ENCODE assay signal across 11 cellular contexts in genomic region chr1:26109229-26110164, GRCh38. TPM values are rescaled to one million over a fixed set of nuclear protein-coding genes. Genes with fewer than 3 reads are reported as not detected.
DNase-seq lines count a peak whose midpoint lies in the region; ATAC-seq and TF ChIP-seq lines count a peak whose summit lies in the region.
"Had no signal": no experiment of that assay in that cellular context is flagged by ENCODE, and none has a peak within 500 bp of the region (broad histone marks: within the 10 kb centered on the region; RNA-seq: fewer than 3 reads in every experiment).

No MANE protein-coding gene starts in this region.

- peak overlapping the region; percentile 91 for H3K27ac Mint-ChIP-seq in T-helper 2 cell treated with Interferon-gamma antibody and Interleukin-4, amounts not matched to agents 5 μg/mL and 100 μg/mL, for 36 hours
- peak overlapping the region; percentile 97 to 99 (median 98) for H3K27ac Mint-ChIP-seq in brain
- no peak overlapping the region for H3K27ac Mint-ChIP-seq in neural crest cell (ENCODE audit: unreplicated experiment)

- H3K27ac ChIP-seq in MM.1S (ENCODE audit: low read length) (no peak overlapping the region), thyroid gland (no peak overlapping the region)

- 92 to 99% methylated on average over 5 of the region's 5 CpGs for whole genome bisulfite sequencing in thyroid gland, 2 donors

- H3K9me3 Mint-ChIP-seq in T-helper 2 cell treated with Interferon-gamma antibody and Interleukin-4, amounts not matched to agents 5 μg/mL and 100 μg/mL, for 36 hours = no peaks in the 10 kb centered on the region
- H3K9me3 Mint-ChIP-seq in brain = peaks cover 0 to 4% (median 0%) of the 10 kb centered on the region in 5 experiments
- H3K9me3 Mint-ChIP-seq in neural crest cell = no peaks in the 10 kb centered on the region

- peaks cover 35% of the 10 kb centered on the region for H3K4me1 Mint-ChIP-seq in T-helper 2 cell treated with Interferon-gamma antibody and Interleukin-4, amounts not matched to agents 5 μg/mL and 100 μg/mL, for 36 hours (ENCODE audit: low read depth)
- H3K4me1 Mint-ChIP-seq in brain (peaks cover 44% of the 10 kb centered on the region), neural crest cell (peaks cover 36% of the 10 kb centered on the region)

- TF ChIP-seq POLR2A in thyroid gland (IDR thresholded peaks at IDR 0.05) = no peak

- H3K9me3 ChIP-seq in MM.1S (replicated peaks; ENCODE audit: insufficient read depth, low read length) = no peaks in the 10 kb centered on the region
- H3K9me3 ChIP-seq in thyroid gland = no peaks in the 10 kb centered on the region

- no peak for ATAC-seq in GM21723 (IDR thresholded peaks at IDR 0.05; ENCODE audit: unreplicated experiment)

- H3K4me1 ChIP-seq in MM.1S (ENCODE audit: low read length) = peaks cover 20% of the 10 kb centered on the region
- H3K4me1 ChIP-seq in thyroid gland = peaks cover 23 to 28% of the 10 kb centered on the region in 2 donors

- H3K27me3 ChIP-seq in MM.1S (replicated peaks; ENCODE audit: insufficient read depth, low read length) = no peaks in the 10 kb centered on the region
- H3K27me3 ChIP-seq in thyroid gland = no peaks in the 10 kb centered on the region

- no peaks in the 10 kb centered on the region for H3K27me3 Mint-ChIP-seq in T-helper 2 cell treated with Interferon-gamma antibody and Interleukin-4, amounts not matched to agents 5 μg/mL and 100 μg/mL, for 36 hours (ENCODE audit: low read depth)
- H3K27me3 Mint-ChIP-seq in brain (peaks cover 11% of the 10 kb centered on the region), neural crest cell (ENCODE audit: low read depth) (no peaks in the 10 kb centered on the region)

- peaks cover 24% of the 10 kb centered on the region for H3K79me2 ChIP-seq in MM.1S (ENCODE audit: low read length)

- H3K9ac ChIP-seq in MM.1S (ENCODE audit: low read length) = no peak overlapping the region

- intact Hi-C loops in thyroid gland (cut with DNase I) = loop anchor here (5.0 to 10.0 kb wide), 2 partner anchors 53 to 75 kb away; no protein-coding TSS in a partner anchor

- DNase-seq in T-helper 2 cell treated with Interferon-gamma antibody and Interleukin-4, amounts not matched to agents 5 μg/mL and 100 μg/mL, for 36 hours (ENCODE audit: low spot score) = no peak
- no peak for DNase-seq in T-helper 2 cell
- no peak for DNase-seq in MM.1S
- DNase-seq in neural crest cell (ENCODE audit: low read depth, low spot score) = no peak
- no peak for DNase-seq in GOT3 (lab: John Stamatoyannopoulos, UW)
- DNase-seq in thyroid gland = no peak
- DNase-seq: hippocampal formation; stimulated activated CD4-positive, alpha-beta T cell treated with anti-CD3 and anti-CD28 coated beads, Interleukin-12 subunit alpha, Interleukin-12 subunit beta, amount 100 ng/mL, for 4 hours; stimulated activated CD8-positive, alpha-beta memory T cell treated with anti-CD3 and anti-CD28 coated beads, Interleukin-4, amount 100 ng/mL, for 48 hours had no signal

- H3K36me3 ChIP-seq in MM.1S (replicated peaks; ENCODE audit: insufficient read depth, low read length) (0 out of 2 replicates have a peak, but pooled peaks cover 1% of the 10 kb centered on the region), thyroid gland (no peaks in the 10 kb centered on the region)

- no peaks in the 10 kb centered on the region for H3K9me2 ChIP-seq in MM.1S (replicated peaks; ENCODE audit: insufficient read depth, low read length)

- H4K20me1 ChIP-seq in MM.1S (ENCODE audit: insufficient read depth, low read length) = no peaks in the 10 kb centered on the region

- peak overlapping the region; percentile 95 for H3K4me3 Mint-ChIP-seq in T-helper 2 cell treated with Interferon-gamma antibody and Interleukin-4, amounts not matched to agents 5 μg/mL and 100 μg/mL, for 36 hours
- H3K4me3 Mint-ChIP-seq in brain = peak overlapping the region; percentile 94 to 96 (median 95)
- peak overlapping the region; percentile 97 for H3K4me3 Mint-ChIP-seq in neural crest cell

- TF ChIP-seq CTCF in MM.1S (IDR thresholded peaks at IDR 0.05; ENCODE audit: low read length) = no peak
- TF ChIP-seq CTCF in brain (conservative IDR thresholded peaks at IDR 0.05) = no peak
- TF ChIP-seq CTCF in neural crest cell (conservative IDR thresholded peaks at IDR 0.05) = no peak
- no peak for TF ChIP-seq CTCF in thyroid gland (IDR thresholded peaks at IDR 0.05)

- H3K4me3 ChIP-seq in MM.1S (ENCODE audit: low read length) (no peak overlapping the region), thyroid gland (replicated peaks in 1 of 3) (no peak overlapping the region)

- H3K36me3 Mint-ChIP-seq in T-helper 2 cell treated with Interferon-gamma antibody and Interleukin-4, amounts not matched to agents 5 μg/mL and 100 μg/mL, for 36 hours (ENCODE audit: low read depth) = peaks cover 13% of the 10 kb centered on the region
- H3K36me3 Mint-ChIP-seq in brain (peaks cover 6% of the 10 kb centered on the region), neural crest cell (ENCODE audit: low read depth) (no peaks in the 10 kb centered on the region)

- no peak overlapping the region; the same call in 1 of the 2 replicates for H2AFZ ChIP-seq in MM.1S (ENCODE audit: low read length)

- H3K4me2 ChIP-seq in MM.1S (ENCODE audit: low read depth, low read length) = peak overlapping the region; percentile 91; the same call in 1 of the 2 replicates

- H3F3A ChIP-seq in MM.1S (ENCODE audit: insufficient read depth, low read length) = peaks cover 25% of the 10 kb centered on the region

RNA-seq across cellular contexts. Expression of gene PDIK1L, which starts 2.1 kb away (rescaled TPM):
- polyA plus RNA-seq in brain (ENCODE audit: insufficient read depth, low read depth, low replicate concordance) = 3.7 TPM
- total RNA-seq in neural crest cell = 22.8 and 23.8 TPM in 2 replicates
- total RNA-seq in thyroid gland = 10 to 100 TPM; 24.2 to 39.0 (median 25.5) TPM

RNA-seq across cellular contexts. Expression of gene TRIM63, which starts 42.1 kb away (rescaled TPM):
- polyA plus RNA-seq in brain (ENCODE audit: insufficient read depth, low read depth, low replicate concordance) = 0.54 TPM
- not detected in 2 replicates for total RNA-seq in neural crest cell
- total RNA-seq in thyroid gland = 1 to 10 TPM in 1 of 4 donors, under 1 TPM in 1, not detected in 2; 0.39 to 1.5 TPM

RNA-seq across cellular contexts. Expression of gene FAM110D, which starts 49.4 kb away (rescaled TPM):
- 1.2 TPM for polyA plus RNA-seq in brain (ENCODE audit: insufficient read depth, low read depth, low replicate concordance)
- total RNA-seq in neural crest cell (1.0 and 1.2 TPM in 2 replicates), thyroid gland (10 to 100 TPM in 1 of 4 donors, 1 to 10 TPM in 3; 3.5 to 15.6 (median 6.8) TPM)

RNA-seq across cellular contexts. Expression of gene C1orf232, which starts 59.3 kb away (rescaled TPM):
- not detected for polyA plus RNA-seq in brain (ENCODE audit: insufficient read depth, low read depth, low replicate concordance)
- total RNA-seq in neural crest cell (not detected in 2 replicates), thyroid gland (not detected)
